In the genomic region with DNA sequence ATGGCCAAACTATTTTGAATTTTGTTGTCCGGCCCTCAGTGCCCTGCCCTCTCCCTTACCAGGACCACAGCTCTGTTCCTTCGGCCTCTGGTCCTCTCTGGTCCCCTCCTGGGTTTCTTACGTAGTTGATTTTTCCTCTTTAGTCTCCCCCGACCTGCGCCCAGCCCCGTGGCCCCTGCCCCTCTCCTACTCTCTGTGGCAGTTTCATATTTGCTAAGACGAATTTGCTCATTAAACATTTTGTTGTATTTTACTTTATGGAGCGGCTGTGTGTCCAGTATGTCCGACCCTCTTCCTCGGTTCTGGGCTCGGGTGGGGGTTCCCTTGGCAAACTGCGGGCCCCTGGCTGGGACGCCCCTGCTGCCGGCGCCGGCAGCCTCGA, we compare ENCODE assay signal across 8 cellular contexts. TPM values are rescaled to one million over a fixed set of nuclear protein-coding genes. Genes with fewer than 3 reads are reported as not detected.
DNase-seq lines count a peak whose midpoint lies in the region; ATAC-seq and TF ChIP-seq lines count a peak whose summit lies in the region.

No MANE protein-coding gene starts in this region.

- peak overlapping the region; percentile 68 to 97 (median 90) for H3K4me2 ChIP-seq in BLaER1 treated with 17β-estradiol and CSF1 and Interleukin-3, amounts not matched to agents 10 nM and 100 nM
- H3K4me2 ChIP-seq in MM.1S (ENCODE audit: low read depth, low read length) = peak overlapping the region; percentile 64

- peaks cover 47% of the 10 kb centered on the region for H3F3A ChIP-seq in MM.1S (ENCODE audit: insufficient read depth, low read length)

- peak overlapping the region; percentile 93 to 98 (median 97) for H3K9ac ChIP-seq in BLaER1 treated with 17β-estradiol and CSF1 and Interleukin-3, amounts not matched to agents 10 nM and 100 nM
- peak overlapping the region; percentile 56; the same call in 1 of the 2 replicates for H3K9ac ChIP-seq in MM.1S (ENCODE audit: low read length)

- peaks cover 48 to 96% (median 83%) of the 10 kb centered on the region in 11 experiments for H4K20me1 ChIP-seq in BLaER1 treated with 17β-estradiol and CSF1 and Interleukin-3, amounts not matched to agents 10 nM and 100 nM
- H4K20me1 ChIP-seq in MM.1S (ENCODE audit: insufficient read depth, low read length) = peaks cover 20% of the 10 kb centered on the region

- no peaks in the 10 kb centered on the region for H3K27me3 ChIP-seq in BLaER1 treated with 17β-estradiol and CSF1 and Interleukin-3, amounts not matched to agents 10 nM and 100 nM
- H3K27me3 ChIP-seq in MM.1S (replicated peaks; ENCODE audit: insufficient read depth, low read length) = no peaks in the 10 kb centered on the region

- no peaks in the 10 kb centered on the region for H3K27me3 Mint-ChIP-seq in natural killer cell (ENCODE audit: low read depth in 2 of 2)

- peaks cover 51 to 61% of the 10 kb centered on the region in 2 donors for H3K4me1 Mint-ChIP-seq in natural killer cell

- no peak for DNase-seq in MM.1S
- no peak for DNase-seq in coronary artery (ENCODE audit: low spot score)
- no peak for DNase-seq in natural killer cell
- no peak for DNase-seq in HK-2 (ENCODE audit: unreplicated experiment)
- no peak for DNase-seq in NCI-H1048 (lab: John Stamatoyannopoulos, UW)

- no peaks in the 10 kb centered on the region for H3K9me3 Mint-ChIP-seq in natural killer cell

- H3K36me3 ChIP-seq in BLaER1 treated with 17β-estradiol and CSF1 and Interleukin-3, amounts not matched to agents 10 nM and 100 nM = peaks cover 41 to 70% (median 59%) of the 10 kb centered on the region in 11 experiments
- peaks cover 15% of the 10 kb centered on the region for H3K36me3 ChIP-seq in MM.1S (replicated peaks; ENCODE audit: insufficient read depth, low read length)

- TF ChIP-seq CTCF in MM.1S (IDR thresholded peaks at IDR 0.05; ENCODE audit: low read length) (no peak), coronary artery (IDR thresholded peaks at IDR 0.05) (no peak), natural killer cell (IDR thresholded peaks at IDR 0.05) (no peak)

- H3K79me2 ChIP-seq in MM.1S (ENCODE audit: low read length) = peaks cover 85% of the 10 kb centered on the region

- no peak overlapping the region for H2AFZ ChIP-seq in MM.1S (ENCODE audit: low read length)

- intact Hi-C loops in natural killer cell (cut with micrococcal nuclease) = loop anchor here (2.0 kb wide), 1 partner anchor 20 kb away; a partner anchor contains a TSS

- ATAC-seq in natural killer cell = no peak
- ATAC-seq in HG02885 (IDR thresholded peaks at IDR 0.05; ENCODE audit: poor library complexity, unreplicated experiment) = no peak
- no peak for ATAC-seq in HG03175 (IDR thresholded peaks at IDR 0.05; ENCODE audit: unreplicated experiment)

- peak overlapping the region; percentile 47 to 98 (median 94) for H3K27ac ChIP-seq in BLaER1 treated with 17β-estradiol and CSF1 and Interleukin-3, amounts not matched to agents 10 nM and 100 nM
- H3K27ac ChIP-seq in MM.1S (ENCODE audit: low read length) (peak overlapping the region; percentile 55; the same call in 1 of the 2 replicates), coronary artery (peak overlapping the region; percentile 19 to 98)

- no peaks in the 10 kb centered on the region for H3K36me3 Mint-ChIP-seq in natural killer cell

- peak overlapping the region; percentile 79 to 98 (median 92) for H3K4me3 ChIP-seq in BLaER1 treated with 17β-estradiol and CSF1 and Interleukin-3, amounts not matched to agents 10 nM and 100 nM
- H3K4me3 ChIP-seq in MM.1S (ENCODE audit: low read length) (peak overlapping the region; percentile 75), coronary artery (peak overlapping the region; percentile 99)

- H3K4me1 ChIP-seq in BLaER1 treated with 17β-estradiol and CSF1 and Interleukin-3, amounts not matched to agents 10 nM and 100 nM = peaks cover 48 to 81% (median 77%) of the 10 kb centered on the region in 10 experiments
- H3K4me1 ChIP-seq in MM.1S (ENCODE audit: low read length) = peaks cover 27% of the 10 kb centered on the region

- no peaks in the 10 kb centered on the region for H3K9me2 ChIP-seq in MM.1S (replicated peaks; ENCODE audit: insufficient read depth, low read length)

- H3K9me3 ChIP-seq in BLaER1 treated with 17β-estradiol and CSF1 and Interleukin-3, amounts not matched to agents 10 nM and 100 nM (replicated peaks in 1 of 11) = no peaks in the 10 kb centered on the region
- H3K9me3 ChIP-seq in MM.1S (replicated peaks; ENCODE audit: insufficient read depth, low read length) = no peaks in the 10 kb centered on the region

- peak overlapping the region; percentile 55 for H3K4me3 Mint-ChIP-seq in natural killer cell

- peak overlapping the region; percentile 88 to 99 for H3K27ac Mint-ChIP-seq in natural killer cell

RNA-seq across cellular contexts. Expression of a gene that starts 0.6 kb away (rescaled TPM):
- total RNA-seq in natural killer cell = 10 to 100 TPM; 47.6 to 56.4 (median 51.8) TPM

RNA-seq across cellular contexts. Expression of a gene that starts 19.6 kb away (rescaled TPM):
- total RNA-seq in natural killer cell = 100 to 1,000 TPM; 304 to 322 (median 321) TPM

RNA-seq across cellular contexts. Expression of a gene that starts 26.4 kb away (rescaled TPM):
- 1 to 10 TPM; 2.0 to 3.2 (median 3.2) TPM for total RNA-seq in natural killer cell

RNA-seq across cellular contexts. Expression of a gene that starts 31.0 kb away (rescaled TPM):
- total RNA-seq in natural killer cell = 10 to 100 TPM; 15.4 to 21.9 (median 19.0) TPM

RNA-seq across cellular contexts. Expression of a gene that starts 33.6 kb away (rescaled TPM):
- total RNA-seq in natural killer cell = 10 to 100 TPM; 38.0 to 46.0 (median 40.0) TPM
